Comparison of ENCODE assay signal across 19 cellular contexts in genomic region chrX:110703641-110704040, GRCh38.
"Had no signal": no experiment of that assay in that cellular context is flagged by ENCODE, and none has a peak within 500 bp of the region (broad histone marks: within the 10 kb centered on the region; RNA-seq: fewer than 3 reads in every experiment).

No MANE protein-coding gene starts in this region.

- H3K9me3 ChIP-seq: MG63, SJSA1 had no signal

- H3K4me1 ChIP-seq: SJSA1 had no signal

- H3K27me3 ChIP-seq: MG63, SJSA1 had no signal

- DNase-seq: KBM-7, MG63, NCI-H1092, NCI-H1105 treated with DMSO at 0.1 percent for 48 hours, NCI-H1417 treated with DMSO at 0.1 percent for 48 hours, NCI-H146, NCI-H1694 treated with DMSO at 0.1 percent for 48 hours, NCI-H1930, NCI-H2107, NCI-H2227 treated with DMSO at 0.1 percent for 48 hours, NCI-H446 treated with DMSO at 0.1 percent for 48 hours, NCI-H510A treated with DMSO at 0.1 percent for 48 hours, NCI-H526, NCI-H82, Right ventricle myocardium superior, RPMI8226, SIG-M5 had no signal

- H3K27ac ChIP-seq: SJSA1, SK-N-MC had no signal

- H3K4me3 ChIP-seq: MG63, SJSA1, SK-N-MC had no signal

- H3K36me3 ChIP-seq: SJSA1 had no signal
